ENCODE assay signal across 1 cellular context in genomic region chr2:215737496-215737895, GRCh38.
TF ChIP-seq lines count a peak whose summit lies in the region.

No MANE protein-coding gene starts in this region.

TF ChIP-seq in IMR-90, 13 proteins besides CTCF, POLR2A, EP300 and RAD21:
- TF ChIP-seq MAFK (IDR thresholded peaks at IDR 0.05; ENCODE audit: low read depth, low read length), result no peak
- no peak for TF ChIP-seq RFX5 (IDR thresholded peaks at IDR 0.05; ENCODE audit: low read depth, low read length)
- TF ChIP-seq CHD1 (IDR thresholded peaks at IDR 0.05; ENCODE audit: low read depth, low read length), result no peak
- TF ChIP-seq SMC3 (IDR thresholded peaks at IDR 0.05; ENCODE audit: low read depth, low read length), result no peak
- no peak for TF ChIP-seq MXI1 (IDR thresholded peaks at IDR 0.05; ENCODE audit: borderline replicate concordance, low read depth, low read length)
- TF ChIP-seq RCOR1 (IDR thresholded peaks at IDR 0.05; ENCODE audit: insufficient replicate concordance, low read length), result no peak
- TF ChIP-seq BHLHE40 (IDR thresholded peaks at IDR 0.05; ENCODE audit: low read depth, low read length), result no peak
- TF ChIP-seq NFE2L2 (IDR thresholded peaks at IDR 0.05; ENCODE audit: low read depth, low read length), result no peak
- no peak for TF ChIP-seq USF2 (IDR thresholded peaks at IDR 0.05; ENCODE audit: low read depth, low read length)
- no peak for TF ChIP-seq FOS (IDR thresholded peaks at IDR 0.05; ENCODE audit: low read depth, low read length)
- no peak for TF ChIP-seq ELK1 (IDR thresholded peaks at IDR 0.05; ENCODE audit: borderline replicate concordance, low read depth, low read length)
- TF ChIP-seq CEBPB (IDR thresholded peaks at IDR 0.05; ENCODE audit: low read depth, low read length), result no peak
- TF ChIP-seq MAZ (IDR thresholded peaks at IDR 0.05; ENCODE audit: borderline replicate concordance, low read depth, low read length), result no peak
